In genomic region chr19:35144600-35145436, GRCh38 we compare ENCODE assay signal across 6 cellular contexts. TPM values are rescaled to one million over a fixed set of nuclear protein-coding genes. Genes with fewer than 3 reads are reported as not detected.
DNase-seq lines count a peak whose midpoint lies in the region; ATAC-seq, FAIRE-seq and TF ChIP-seq lines count a peak whose summit lies in the region.

No MANE protein-coding gene starts in this region.

- no peak for TF ChIP-seq CTCF in natural killer cell (IDR thresholded peaks at IDR 0.05)
- no peak for TF ChIP-seq CTCF in GM10266 (IDR thresholded peaks at IDR 0.05; ENCODE audit: control insufficient read depth, insufficient read depth, low read depth, missing control alignments)

- peak overlapping the region in 1 of 2 donors; percentile 27 for H3K27ac Mint-ChIP-seq in natural killer cell
- no peak overlapping the region for H3K27ac Mint-ChIP-seq in natural killer cell treated with Interleukin-12 subunit alpha and Interleukin-12 subunit beta and Interleukin-15 and Interleukin-18, amount 100 ng/mL, for 72 hours

- H3K9me3 Mint-ChIP-seq in natural killer cell, result no peaks in the 10 kb centered on the region
- no peaks in the 10 kb centered on the region for H3K9me3 Mint-ChIP-seq in natural killer cell treated with Interleukin-12 subunit alpha and Interleukin-12 subunit beta and Interleukin-15 and Interleukin-18, amount 100 ng/mL, for 72 hours

- H3K27ac ChIP-seq in angular gyrus (ENCODE audit: low read depth, low read length), result peak overlapping the region; percentile 82

- intact Hi-C loops in natural killer cell (cut with micrococcal nuclease), result loop anchor here (5.0 kb wide), 2 partner anchors 67 to 173 kb away; no protein-coding TSS in a partner anchor

- H3K4me1 Mint-ChIP-seq in natural killer cell, result peaks cover 22 to 39% of the 10 kb centered on the region in 2 donors
- peaks cover 20 to 25% of the 10 kb centered on the region in 2 donors for H3K4me1 Mint-ChIP-seq in natural killer cell treated with Interleukin-12 subunit alpha and Interleukin-12 subunit beta and Interleukin-15 and Interleukin-18, amount 100 ng/mL, for 72 hours (ENCODE audit: low read depth in 2 of 2)

- DNase-seq in natural killer cell, result no peak
- no peak for DNase-seq in natural killer cell treated with Interleukin-12 subunit alpha and Interleukin-12 subunit beta and Interleukin-15 and Interleukin-18, amount 100 ng/mL, for 72 hours (ENCODE audit: low spot score)
- DNase-seq in ureter (ENCODE audit: low spot score), result peak; percentile 83
- no peak for DNase-seq in HTR-8/SVneo (ENCODE audit: insufficient read length, low spot score)
- DNase-seq in GM10266 (ENCODE audit: extremely low spot score), result no peak

- peaks cover 0 to 13% of the 10 kb centered on the region in 2 donors for H3K27me3 Mint-ChIP-seq in natural killer cell (ENCODE audit: low read depth in 2 of 2)
- H3K27me3 Mint-ChIP-seq in natural killer cell treated with Interleukin-12 subunit alpha and Interleukin-12 subunit beta and Interleukin-15 and Interleukin-18, amount 100 ng/mL, for 72 hours, result peaks cover 10 to 18% of the 10 kb centered on the region in 2 donors

- H3K36me3 Mint-ChIP-seq in natural killer cell, result no peaks in the 10 kb centered on the region
- no peaks in the 10 kb centered on the region for H3K36me3 Mint-ChIP-seq in natural killer cell treated with Interleukin-12 subunit alpha and Interleukin-12 subunit beta and Interleukin-15 and Interleukin-18, amount 100 ng/mL, for 72 hours

- no peak for ATAC-seq in natural killer cell
- no peak for ATAC-seq in natural killer cell treated with Interleukin-12 subunit alpha and Interleukin-12 subunit beta and Interleukin-15 and Interleukin-18, amount 100 ng/mL, for 72 hours

- no peak for FAIRE-seq in HTR-8/SVneo (lab: Jason Lieb, UNC)

- H3K4me3 Mint-ChIP-seq in natural killer cell, result peak overlapping the region; percentile 31
- H3K4me3 Mint-ChIP-seq in natural killer cell treated with Interleukin-12 subunit alpha and Interleukin-12 subunit beta and Interleukin-15 and Interleukin-18, amount 100 ng/mL, for 72 hours, result no peak overlapping the region

RNA-seq across cellular contexts. Expression of gene FXYD7, which starts 1.8 kb away (rescaled TPM):
- total RNA-seq in natural killer cell, result 1 to 10 TPM; 4.0 to 5.4 (median 4.9) TPM
- total RNA-seq in natural killer cell treated with Interleukin-12 subunit alpha and Interleukin-12 subunit beta and Interleukin-15 and Interleukin-18, amount 100 ng/mL, for 72 hours, result not detected
- 0.62 TPM for total RNA-seq in ureter

RNA-seq across cellular contexts. Expression of gene FXYD1, which starts 6.2 kb away (rescaled TPM):
- total RNA-seq in natural killer cell (not detected), ureter (50.2 TPM)
- not detected for total RNA-seq in natural killer cell treated with Interleukin-12 subunit alpha and Interleukin-12 subunit beta and Interleukin-15 and Interleukin-18, amount 100 ng/mL, for 72 hours

RNA-seq across cellular contexts. Expression of gene FXYD5, which starts 9.7 kb away (rescaled TPM):
- total RNA-seq in natural killer cell, result 100 to 1,000 TPM; 226 to 270 (median 231) TPM
- 100 to 1,000 TPM; 141 to 236 TPM for total RNA-seq in natural killer cell treated with Interleukin-12 subunit alpha and Interleukin-12 subunit beta and Interleukin-15 and Interleukin-18, amount 100 ng/mL, for 72 hours
- 136 TPM for total RNA-seq in ureter

RNA-seq across cellular contexts. Expression of gene LGI4, which starts 10.0 kb away (rescaled TPM):
- total RNA-seq in natural killer cell (under 1 TPM in 2 of 3 donors, not detected in 1; 0.49 to 0.72 TPM), ureter (15.5 TPM)
- total RNA-seq in natural killer cell treated with Interleukin-12 subunit alpha and Interleukin-12 subunit beta and Interleukin-15 and Interleukin-18, amount 100 ng/mL, for 72 hours, result not detected

RNA-seq across cellular contexts. Expression of gene FXYD3, which starts 29.2 kb away (rescaled TPM):
- total RNA-seq in natural killer cell, result not detected
- total RNA-seq in natural killer cell treated with Interleukin-12 subunit alpha and Interleukin-12 subunit beta and Interleukin-15 and Interleukin-18, amount 100 ng/mL, for 72 hours, result not detected
- total RNA-seq in ureter, result 434 TPM

Comparison
In these comparisons a context has a peak if more than half of its experiments do, and no peak if none do; other contexts are left out.
1. RNA of gene FXYD1, which starts 6.2 kb away (total RNA-seq): 50.2 TPM in ureter (single experiment); not detected in natural killer cell treated with Interleukin-12 subunit alpha and Interleukin-12 subunit beta and Interleukin-15 and Interleukin-18, amount 100 ng/mL, for 72 hours and not detected in natural killer cell; every median in the first group is over 10 times any median in the second.